ENCODE assay signal across 4 cellular contexts in genomic region chr16:28320741-28321140, GRCh38.
"Had no signal": no experiment of that assay in that cellular context is flagged by ENCODE, and none has a peak within 500 bp of the region (broad histone marks: within the 10 kb centered on the region; RNA-seq: fewer than 3 reads in every experiment).

No MANE protein-coding gene starts in this region.

- H3K4me3 Mint-ChIP-seq: GM23338, H9 had no signal

- H3K9me3 Mint-ChIP-seq: GM23338, H9 had no signal

- H3K4me2 ChIP-seq: GM23338 had no signal

- H3K27ac Mint-ChIP-seq: GM23338, H9 had no signal

- DNase-seq: H9, HCEC 1CT, IMR-90 had no signal

- H2AFZ ChIP-seq: GM23338 had no signal

- H3K4me3 ChIP-seq: GM23338 had no signal
